9 cellular contexts compared by ENCODE assay signal in the genomic region with DNA sequence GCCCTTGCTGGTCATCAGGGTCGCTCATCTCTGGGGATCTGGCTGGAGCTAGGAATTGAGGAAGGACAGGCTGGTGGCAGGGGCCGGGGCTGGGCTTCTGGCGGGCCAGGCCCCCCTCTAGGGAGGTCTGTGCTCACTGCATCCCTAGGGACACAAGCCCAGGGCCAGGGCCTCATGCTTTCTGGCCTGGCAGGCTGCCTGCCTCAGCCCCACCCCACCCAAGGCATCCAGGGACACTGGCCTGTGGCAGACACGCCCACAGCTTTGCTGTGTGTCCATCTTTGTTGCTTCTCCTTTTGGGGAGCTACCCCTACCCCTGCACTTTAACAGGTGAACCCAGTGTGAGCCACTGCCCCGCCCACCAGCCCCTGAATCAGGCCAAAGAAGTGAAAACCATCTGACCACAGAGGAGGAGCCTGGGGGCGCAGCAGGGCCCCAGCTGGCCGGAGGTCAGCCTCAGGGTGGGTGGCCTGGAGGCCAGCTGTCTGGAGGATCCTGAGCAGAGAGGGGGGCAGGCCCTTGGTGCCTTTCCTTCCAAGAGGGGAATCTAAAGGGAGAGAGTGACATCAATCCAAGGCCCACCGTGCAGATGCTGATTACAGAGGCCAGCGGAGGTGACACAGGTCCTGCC. TPM values are rescaled to one million over a fixed set of nuclear protein-coding genes. Genes with fewer than 3 reads are reported as not detected.
DNase-seq lines count a peak whose midpoint lies in the region; ATAC-seq and TF ChIP-seq lines count a peak whose summit lies in the region.
"Had no signal": no experiment of that assay in that cellular context is flagged by ENCODE, and none has a peak within 500 bp of the region (broad histone marks: within the 10 kb centered on the region; RNA-seq: fewer than 3 reads in every experiment).

No MANE protein-coding gene starts in this region.

- no peaks in the 10 kb centered on the region for H3K36me3 ChIP-seq in hepatocyte (replicated peaks; ENCODE audit: insufficient read depth, low read depth)

- no peaks in the 10 kb centered on the region for H3K27me3 ChIP-seq in hepatocyte

- H3K4me2 ChIP-seq in hepatocyte, result peak overlapping the region; percentile 41

- WGBS in hepatocyte (ENCODE audit: low lambda C conversion rate, missing lambda C conversion rate), result 74% methylated on average over 9 of the region's 9 CpGs

- H3K79me2 ChIP-seq in hepatocyte, result no peaks in the 10 kb centered on the region

- TF ChIP-seq CTCF in hepatocyte (IDR thresholded peaks at IDR 0.05; ENCODE audit: poor library complexity), result no peak

- no peaks in the 10 kb centered on the region for H3K9me2 ChIP-seq in hepatocyte (replicated peaks; ENCODE audit: insufficient read depth)

- peaks cover 10% of the 10 kb centered on the region for H3K4me1 ChIP-seq in hepatocyte (ENCODE audit: insufficient read depth)

- peaks cover 5% of the 10 kb centered on the region for H3K9me3 Mint-ChIP-seq in activated CD4-positive, alpha-beta T cell treated with anti-CD3 and anti-CD28 coated beads, Interleukin-2, amount 10 ng/mL, durations not matched to agents 7 days and 5 days
- peaks cover 8% of the 10 kb centered on the region for H3K9me3 Mint-ChIP-seq in stimulated activated memory B cell treated with anti-CD40 and anti-IgM and Interleukin-4, amounts not matched to agents 10 μg/mL and 1 μg/mL and 100 μg/mL, for 72 hours
- H3K9me3 Mint-ChIP-seq in activated T-helper 2 cell treated with anti-CD3 and anti-CD28 coated beads, Interferon-gamma antibody, Interleukin-2, Interleukin-4, amounts not matched to agents 10 μg/mL and 5 μg/mL and 100 μg/mL, durations not matched to agents 14 hours and 24 hours and 36 hours, result no peaks in the 10 kb centered on the region

- CTCF ChIA-PET in activated CD4-positive, alpha-beta T cell treated with anti-CD3 and anti-CD28 coated beads, Interleukin-2, amount 10 ng/mL, durations not matched to agents 7 days and 5 days (lab: Charles Lee), result interaction anchor here (0.9 to 2.5 kb wide), 28 partner anchors 8 to 447 kb away, joined by 3 to 14 read pairs (median 4); no protein-coding TSS in a partner anchor

- H3K27ac Mint-ChIP-seq in activated CD4-positive, alpha-beta T cell treated with anti-CD3 and anti-CD28 coated beads, Interleukin-2, amount 10 ng/mL, durations not matched to agents 7 days and 5 days, result peak overlapping the region; percentile 25
- peak overlapping the region; percentile 67 for H3K27ac Mint-ChIP-seq in stimulated activated memory B cell treated with anti-CD40 and anti-IgM and Interleukin-4, amounts not matched to agents 10 μg/mL and 1 μg/mL and 100 μg/mL, for 72 hours
- no peak overlapping the region for H3K27ac Mint-ChIP-seq in activated T-helper 2 cell treated with anti-CD3 and anti-CD28 coated beads, Interferon-gamma antibody, Interleukin-2, Interleukin-4, amounts not matched to agents 10 μg/mL and 5 μg/mL and 100 μg/mL, durations not matched to agents 14 hours and 24 hours and 36 hours

- intact Hi-C loops in activated T-helper 2 cell treated with anti-CD3 and anti-CD28 coated beads, Interferon-gamma antibody, Interleukin-2, Interleukin-4, amounts not matched to agents 10 μg/mL and 5 μg/mL and 100 μg/mL, durations not matched to agents 14 hours and 24 hours and 36 hours (cut with micrococcal nuclease), result loop anchor here (5.0 kb wide), 1 partner anchor 108 kb away; no protein-coding TSS in a partner anchor

- H3K27me3 Mint-ChIP-seq in activated CD4-positive, alpha-beta T cell treated with anti-CD3 and anti-CD28 coated beads, Interleukin-2, amount 10 ng/mL, durations not matched to agents 7 days and 5 days, result no peaks in the 10 kb centered on the region
- H3K27me3 Mint-ChIP-seq in stimulated activated memory B cell treated with anti-CD40 and anti-IgM and Interleukin-4, amounts not matched to agents 10 μg/mL and 1 μg/mL and 100 μg/mL, for 72 hours, result peaks cover 9% of the 10 kb centered on the region
- H3K27me3 Mint-ChIP-seq in activated T-helper 2 cell treated with anti-CD3 and anti-CD28 coated beads, Interferon-gamma antibody, Interleukin-2, Interleukin-4, amounts not matched to agents 10 μg/mL and 5 μg/mL and 100 μg/mL, durations not matched to agents 14 hours and 24 hours and 36 hours (ENCODE audit: low read depth), result no peaks in the 10 kb centered on the region

- H3K27ac ChIP-seq in hepatocyte, result peak overlapping the region; percentile 40

- no peak for DNase-seq in activated CD4-positive, alpha-beta T cell treated with anti-CD3 and anti-CD28 coated beads, Interleukin-2, amount 10 ng/mL, durations not matched to agents 7 days and 5 days
- DNase-seq in activated CD4-positive, alpha-beta T cell treated with anti-CD3 and anti-CD28 coated beads for 48 hours, result no peak
- DNase-seq in SW480 (ENCODE audit: low spot score) (peak; percentile 33), hepatocyte (ENCODE audit: low spot score) (no peak), NCI-H2171 treated with DMSO at 0.1 percent for 48 hours (lab: John Stamatoyannopoulos, UW) (no peak)
- DNase-seq in activated T-helper 2 cell treated with anti-CD3 and anti-CD28 coated beads, Interferon-gamma antibody, Interleukin-2, Interleukin-4, amounts not matched to agents 10 μg/mL and 5 μg/mL and 100 μg/mL, durations not matched to agents 14 hours and 24 hours and 36 hours (ENCODE audit: low spot score), result no peak
- no peak for DNase-seq in stimulated activated CD8-positive, alpha-beta memory T cell treated with anti-CD3 and anti-CD28 coated beads, Interleukin-4, amount 100 ng/mL, for 48 hours

- no peak overlapping the region for H3K4me3 Mint-ChIP-seq in activated CD4-positive, alpha-beta T cell treated with anti-CD3 and anti-CD28 coated beads, Interleukin-2, amount 10 ng/mL, durations not matched to agents 7 days and 5 days
- H3K4me3 Mint-ChIP-seq in stimulated activated memory B cell treated with anti-CD40 and anti-IgM and Interleukin-4, amounts not matched to agents 10 μg/mL and 1 μg/mL and 100 μg/mL, for 72 hours, result no peak overlapping the region
- H3K4me3 Mint-ChIP-seq in activated T-helper 2 cell treated with anti-CD3 and anti-CD28 coated beads, Interferon-gamma antibody, Interleukin-2, Interleukin-4, amounts not matched to agents 10 μg/mL and 5 μg/mL and 100 μg/mL, durations not matched to agents 14 hours and 24 hours and 36 hours (ENCODE audit: low read depth), result no peak overlapping the region

- H2AFZ ChIP-seq in hepatocyte, result no peak overlapping the region

- H3K9me3 ChIP-seq in hepatocyte (ENCODE audit: low read depth), result no peaks in the 10 kb centered on the region

- POLR2A ChIA-PET in activated CD4-positive, alpha-beta T cell treated with anti-CD3 and anti-CD28 coated beads, Interleukin-2, amount 10 ng/mL, durations not matched to agents 7 days and 5 days (lab: Charles Lee), result no interaction called here

- peaks cover 18% of the 10 kb centered on the region for H3K4me1 Mint-ChIP-seq in activated CD4-positive, alpha-beta T cell treated with anti-CD3 and anti-CD28 coated beads, Interleukin-2, amount 10 ng/mL, durations not matched to agents 7 days and 5 days
- peaks cover 43% of the 10 kb centered on the region for H3K4me1 Mint-ChIP-seq in stimulated activated memory B cell treated with anti-CD40 and anti-IgM and Interleukin-4, amounts not matched to agents 10 μg/mL and 1 μg/mL and 100 μg/mL, for 72 hours
- H3K4me1 Mint-ChIP-seq in activated T-helper 2 cell treated with anti-CD3 and anti-CD28 coated beads, Interferon-gamma antibody, Interleukin-2, Interleukin-4, amounts not matched to agents 10 μg/mL and 5 μg/mL and 100 μg/mL, durations not matched to agents 14 hours and 24 hours and 36 hours (ENCODE audit: low read depth), result peaks cover 7% of the 10 kb centered on the region

- H4K20me1 ChIP-seq in hepatocyte (ENCODE audit: insufficient read depth, poor library complexity, severe bottlenecking), result no peaks in the 10 kb centered on the region

- no peak overlapping the region for H3K4me3 ChIP-seq in hepatocyte
- H3K4me3 ChIP-seq: skin epidermis had no signal

- no peak for ATAC-seq in stimulated activated memory B cell treated with anti-CD40 and anti-IgM and Interleukin-4, amounts not matched to agents 10 μg/mL and 1 μg/mL and 100 μg/mL, for 72 hours

- no peaks in the 10 kb centered on the region for H3K36me3 Mint-ChIP-seq in activated CD4-positive, alpha-beta T cell treated with anti-CD3 and anti-CD28 coated beads, Interleukin-2, amount 10 ng/mL, durations not matched to agents 7 days and 5 days (ENCODE audit: low read depth)
- H3K36me3 Mint-ChIP-seq in stimulated activated memory B cell treated with anti-CD40 and anti-IgM and Interleukin-4, amounts not matched to agents 10 μg/mL and 1 μg/mL and 100 μg/mL, for 72 hours, result no peaks in the 10 kb centered on the region
- no peaks in the 10 kb centered on the region for H3K36me3 Mint-ChIP-seq in activated T-helper 2 cell treated with anti-CD3 and anti-CD28 coated beads, Interferon-gamma antibody, Interleukin-2, Interleukin-4, amounts not matched to agents 10 μg/mL and 5 μg/mL and 100 μg/mL, durations not matched to agents 14 hours and 24 hours and 36 hours (ENCODE audit: low read depth)

RNA-seq across cellular contexts. Expression of gene CELSR1, which starts 26.8 kb away (rescaled TPM):
- under 1 TPM; 0.20 to 0.23 TPM for total RNA-seq in activated CD4-positive, alpha-beta T cell treated with anti-CD3 and anti-CD28 coated beads, Interleukin-2, amount 10 ng/mL, durations not matched to agents 7 days and 5 days
- total RNA-seq in hepatocyte, result 5.8 and 8.7 TPM in 2 replicates
- 3.0 and 4.9 TPM in 2 replicates for polyA plus RNA-seq in hepatocyte
- 0.30 and 0.41 TPM in 2 replicates for total RNA-seq in activated T-helper 2 cell treated with anti-CD3 and anti-CD28 coated beads, Interferon-gamma antibody, Interleukin-2, Interleukin-4, amounts not matched to agents 10 μg/mL and 5 μg/mL and 100 μg/mL, durations not matched to agents 14 hours and 24 hours and 36 hours

RNA-seq across cellular contexts. Expression of gene GRAMD4, which starts 56.0 kb away (rescaled TPM):
- 10 to 100 TPM; 40.8 to 43.2 TPM for total RNA-seq in activated CD4-positive, alpha-beta T cell treated with anti-CD3 and anti-CD28 coated beads, Interleukin-2, amount 10 ng/mL, durations not matched to agents 7 days and 5 days
- 21.2 and 21.8 TPM in 2 replicates for total RNA-seq in hepatocyte
- polyA plus RNA-seq in hepatocyte, result 31.0 and 32.6 TPM in 2 replicates
- 90.8 and 91.6 TPM in 2 replicates for total RNA-seq in activated T-helper 2 cell treated with anti-CD3 and anti-CD28 coated beads, Interferon-gamma antibody, Interleukin-2, Interleukin-4, amounts not matched to agents 10 μg/mL and 5 μg/mL and 100 μg/mL, durations not matched to agents 14 hours and 24 hours and 36 hours
